9 cellular contexts compared by ENCODE assay signal in the genomic region with DNA sequence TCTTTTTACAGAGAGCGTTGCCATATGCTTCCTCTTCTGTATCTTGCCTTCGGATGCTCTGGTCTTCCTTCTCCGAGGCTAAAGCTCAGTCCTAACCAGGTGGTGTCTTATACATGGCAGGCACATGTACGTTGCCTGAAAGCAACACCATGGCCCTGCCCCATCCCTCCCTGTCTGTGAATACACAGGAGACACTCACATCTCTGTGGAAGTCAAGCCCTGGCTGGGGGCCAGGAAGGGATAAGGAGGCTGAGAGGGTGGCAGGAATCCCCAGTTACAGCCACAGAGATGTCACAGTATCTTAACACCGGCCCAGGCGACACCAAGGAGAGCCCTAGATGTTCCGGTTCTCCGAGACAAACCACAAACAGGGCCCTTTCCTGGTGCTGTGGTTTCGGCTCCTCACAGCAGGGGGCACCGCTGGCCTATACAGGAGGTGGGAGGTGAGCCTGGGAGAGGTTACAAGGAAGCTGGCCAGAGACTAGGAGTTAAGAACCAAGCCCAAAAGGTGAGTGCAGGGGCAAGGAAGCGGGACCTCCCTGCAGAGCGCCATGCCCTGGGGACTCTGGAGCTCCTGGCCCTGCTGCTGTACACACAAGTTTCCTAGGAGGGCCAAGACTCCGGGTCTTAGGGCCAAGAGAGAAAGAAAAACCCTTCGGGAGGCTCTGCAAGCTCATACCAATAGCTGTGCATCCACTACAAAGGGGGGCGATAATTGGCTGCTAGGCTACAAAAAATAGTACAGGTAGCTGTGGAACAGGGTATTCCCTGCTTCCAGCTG. TPM values are rescaled to one million over a fixed set of nuclear protein-coding genes. Genes with fewer than 3 reads are reported as not detected.
DNase-seq lines count a peak whose midpoint lies in the region; ATAC-seq and TF ChIP-seq lines count a peak whose summit lies in the region.
"Had no signal": no experiment of that assay in that cellular context is flagged by ENCODE, and none has a peak within 500 bp of the region (broad histone marks: within the 10 kb centered on the region; RNA-seq: fewer than 3 reads in every experiment).

No MANE protein-coding gene starts in this region.

- peak; percentile 77 for TF ChIP-seq CTCF in AG10803 (conservative IDR thresholded peaks at IDR 0.05; ENCODE audit: low read length)
- TF ChIP-seq CTCF in GM13976 (IDR thresholded peaks at IDR 0.05; ENCODE audit: borderline replicate concordance, control extremely low read depth, extremely low read depth, insufficient read depth, missing control alignments), result peak; percentile 17
- peak; percentile 83 for TF ChIP-seq CTCF in cardiac muscle cell (IDR thresholded peaks at IDR 0.05; ENCODE audit: low read depth, low read length)

- H3K4me3 ChIP-seq in AG10803 (ENCODE audit: low read length), result no peak overlapping the region
- no peak overlapping the region for H3K4me3 ChIP-seq in cardiac muscle cell

- H3K27me3 ChIP-seq in cardiac muscle cell, result no peaks in the 10 kb centered on the region

- H3K36me3 ChIP-seq in cardiac muscle cell, result peaks cover 3% of the 10 kb centered on the region

- ATAC-seq in HG03139 (IDR thresholded peaks at IDR 0.05; ENCODE audit: unreplicated experiment), result no peak

- in situ Hi-C loops in GM13976 (cut with MboI; ENCODE audit: low sequenced_read_pairs, unreplicated experiment), result no loop called here

- H3K27ac ChIP-seq in cardiac muscle cell, result no peak overlapping the region
- H3K27ac ChIP-seq: epithelial cell of prostate had no signal

- DNase-seq in AG10803 (ENCODE audit: low read depth), result peak; percentile 48
- DNase-seq in GM13976 (ENCODE audit: low spot score), result no peak
- DNase-seq in NCI-H460 (ENCODE audit: extremely low read depth, low read depth), result peak; percentile 58
- DNase-seq in activated naive CD4-positive, alpha-beta T cell treated with Interleukin-2 at 50 U/mL for 16 hours, result peak; percentile 21
- DNase-seq in cardiac muscle cell (ENCODE audit: low read depth in 1 of 2, low spot score in 1 of 2), result peak; percentile 70 to 81
- peak; percentile 55 for DNase-seq in renal cortical epithelial cell (ENCODE audit: low read depth)
- no peak for DNase-seq in NK-92 treated with Interleukin-12 subunit alpha and Interleukin-12 subunit beta, amount 100 ng/mL, for 24 hours (lab: John Stamatoyannopoulos, UW)

- H3K4me1 ChIP-seq in cardiac muscle cell (ENCODE audit: low read depth), result peaks cover 7% of the 10 kb centered on the region

- no peaks in the 10 kb centered on the region for H3K9me3 ChIP-seq in cardiac muscle cell (ENCODE audit: low read depth)

RNA-seq across cellular contexts. Expression of gene SRL, which starts 41.7 kb away (rescaled TPM):
- total RNA-seq in NCI-H460 (2014; rRNA removed; shearing (Covaris generic)), result not detected in 2 replicates
- polyA plus RNA-seq in NCI-H460 (2014; cell fraction: nucleus; rRNA removed), result not detected in 2 replicates
- total RNA-seq in cardiac muscle cell (46.1 and 51.1 TPM in 2 replicates), renal cortical epithelial cell (0.20 TPM in 1 of 2 replicates, not detected in the other)
- 45.9 and 56.4 TPM in 2 replicates for polyA plus RNA-seq in cardiac muscle cell

Comparison
In these comparisons a context has a peak if more than half of its experiments do, and no peak if none do; other contexts are left out.
1. DNase-seq: peak in AG10803 (single experiment), NCI-H460 (single experiment), activated naive CD4-positive, alpha-beta T cell treated with Interleukin-2 at 50 U/mL for 16 hours (single experiment), cardiac muscle cell (2 of 2) and renal cortical epithelial cell (single experiment); none in GM13976 (single experiment) and NK-92 treated with Interleukin-12 subunit alpha and Interleukin-12 subunit beta, amount 100 ng/mL, for 24 hours (single experiment).
2. CTCF ChIP-seq: peak in every context shown above with its lines; median percentile 83 in cardiac muscle cell; 77 in AG10803; 17 in GM13976.
3. RNA of gene SRL, which starts 41.7 kb away (total RNA-seq): 46.1 to 51.1 TPM in cardiac muscle cell; 0.20 TPM in renal cortical epithelial cell and not detected in NCI-H460; every median in the first group is over 10 times any median in the second.